8 cellular contexts compared by ENCODE assay signal in genomic region chr21:42107881-42108553, GRCh38. TPM values are rescaled to one million over a fixed set of nuclear protein-coding genes. Genes with fewer than 3 reads are reported as not detected.
DNase-seq lines count a peak whose midpoint lies in the region; TF ChIP-seq lines count a peak whose summit lies in the region.

No MANE protein-coding gene starts in this region.

- DNase-seq in GM10248 (ENCODE audit: extremely low spot score): peak; percentile 91
- peak; percentile 94 for DNase-seq in H7
- DNase-seq in M059J (ENCODE audit: low read depth): peak; percentile 72
- peak; percentile 24 for DNase-seq in SK-N-DZ (ENCODE audit: low spot score)
- DNase-seq in activated naive CD4-positive, alpha-beta T cell treated with anti-CD3 and anti-CD28 coated beads, Interleukin-2, amount 50 U/mL, for 16 hours: peak; percentile 71
- no peak for DNase-seq in right atrium auricular region (ENCODE audit: low spot score)
- DNase-seq in stimulated activated CD4-positive, alpha-beta T cell treated with anti-CD3 and anti-CD28 coated beads, Interleukin-12 subunit alpha, Interleukin-12 subunit beta, amount 100 ng/mL, for 48 hours (ENCODE audit: low read depth in 2 of 3, low spot score in 1 of 3): peak; percentile 38 to 54 (median 54)
- DNase-seq in posterior vena cava (ENCODE audit: low spot score): no peak

- H3K36me3 ChIP-seq in H7 (replicated peaks; ENCODE audit: control insufficient read depth, insufficient read depth, low read length) (no peaks in the 10 kb centered on the region), right atrium auricular region (no peaks in the 10 kb centered on the region)

- POLR2A ChIA-PET in GM10248 (lab: Yijun Ruan, JAX): no interaction called here

- TF ChIP-seq CTCF in GM10248 (IDR thresholded peaks at IDR 0.05; ENCODE audit: control extremely low read depth, extremely low read depth, low read depth, missing control alignments) (peak; percentile 70), right atrium auricular region (IDR thresholded peaks at IDR 0.05) (peak; percentile 11 to 83)

- H3K4me3 ChIP-seq in H7 (ENCODE audit: insufficient read depth, low read depth, low read length): no peak overlapping the region
- peak overlapping the region in 1 of 2 donors; percentile 4 for H3K4me3 ChIP-seq in right atrium auricular region

- H3K4me1 ChIP-seq in right atrium auricular region: peaks cover 0 to 11% of the 10 kb centered on the region in 2 donors

- CTCF ChIA-PET in GM10248 (lab: Yijun Ruan, JAX): interaction anchor here (0.7 to 4.4 kb wide), 25 partner anchors 9 to 824 kb away, joined by 3 to 61 read pairs (median 4); no protein-coding TSS in a partner anchor

- H3K9me3 ChIP-seq in right atrium auricular region: no peaks in the 10 kb centered on the region

- H3K27me3 ChIP-seq in H7 (ENCODE audit: control insufficient read depth, insufficient read depth, low read length) (no peaks in the 10 kb centered on the region), right atrium auricular region (no peaks in the 10 kb centered on the region)

- no peak overlapping the region for H3K27ac ChIP-seq in right atrium auricular region

- intact Hi-C loops in posterior vena cava (cut with DNase I): loop anchor here in 1 of 2 donors (5.0 kb wide), 1 partner anchor 101 kb away; no protein-coding TSS in a partner anchor

RNA-seq across cellular contexts. Expression of gene UMODL1, which starts 36.9 kb away (rescaled TPM):
- 0.73 TPM in 1 of 2 replicates, not detected in the other for total RNA-seq in H7 (2014; rRNA removed; shearing (Covaris generic))
- not detected in 2 replicates for total RNA-seq in M059J (2014; rRNA removed; shearing (Covaris generic))
- not detected in 2 replicates for polyA plus RNA-seq in SK-N-DZ (2014; cell fraction: cytosol; rRNA removed)
- not detected in 2 replicates for polyA plus RNA-seq in SK-N-DZ (2014; cell fraction: nucleus; rRNA removed)
- total RNA-seq in right atrium auricular region (not detected), posterior vena cava (not detected)

Comparison
In these comparisons a context has a peak if more than half of its experiments do, and no peak if none do; other contexts are left out.
1. DNase-seq: peak in GM10248 (single experiment), H7 (single experiment), M059J (single experiment), SK-N-DZ (single experiment), activated naive CD4-positive, alpha-beta T cell treated with anti-CD3 and anti-CD28 coated beads, Interleukin-2, amount 50 U/mL, for 16 hours (single experiment) and stimulated activated CD4-positive, alpha-beta T cell treated with anti-CD3 and anti-CD28 coated beads, Interleukin-12 subunit alpha, Interleukin-12 subunit beta, amount 100 ng/mL, for 48 hours (3 of 3); none in right atrium auricular region (single experiment) and posterior vena cava (single experiment).